ENCODE assay signal across 13 cellular contexts in the genomic region with DNA sequence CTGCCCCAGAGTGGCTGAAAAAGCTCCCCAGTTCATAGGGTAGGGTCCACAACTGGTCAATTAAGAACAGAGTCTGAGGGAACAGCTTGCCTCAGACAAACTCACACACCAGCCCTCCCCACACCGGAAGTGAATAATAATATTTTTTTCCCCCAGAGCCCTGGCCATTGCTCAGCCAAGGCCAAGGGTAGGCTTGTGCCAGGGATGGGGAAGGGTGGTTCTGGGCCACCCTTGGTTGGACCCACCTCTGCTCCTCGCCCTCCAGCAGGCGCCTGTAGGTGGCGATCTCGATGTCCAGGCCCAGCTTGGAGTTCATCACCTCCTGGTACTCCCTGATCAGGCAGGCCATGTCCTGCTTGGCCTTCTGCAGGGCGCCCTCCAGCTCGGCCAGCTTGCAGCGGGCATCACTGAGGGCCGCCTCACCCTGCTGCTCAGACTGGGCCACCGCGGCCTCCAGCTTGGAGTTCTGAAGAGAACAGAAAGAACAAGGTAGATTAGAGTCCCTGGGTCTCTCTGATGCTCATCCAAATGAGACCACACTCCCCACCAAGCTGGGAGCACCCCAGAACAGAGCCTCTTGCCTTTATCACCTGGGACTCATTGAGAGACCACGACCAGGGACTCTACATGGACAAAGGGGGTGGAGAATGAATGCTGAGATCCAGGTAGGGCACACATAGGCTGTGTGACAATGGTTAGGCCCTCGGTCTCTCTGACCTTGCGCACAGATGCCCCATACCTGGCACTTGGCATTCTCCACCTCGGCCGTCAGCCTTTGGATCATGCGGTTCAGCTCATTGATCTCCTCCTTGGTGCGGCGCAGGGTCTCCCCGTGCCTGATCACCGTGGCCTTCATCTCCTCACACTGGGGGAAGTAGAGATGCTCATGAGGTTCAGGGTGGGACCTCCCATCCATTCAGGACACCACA. TPM values are rescaled to one million over a fixed set of nuclear protein-coding genes. Genes with fewer than 3 reads are reported as not detected.
DNase-seq lines count a peak whose midpoint lies in the region; ATAC-seq and TF ChIP-seq lines count a peak whose summit lies in the region.
"Not testable (repeated sequence)": the region's sequence is repeated elsewhere in the genome, so short reads cannot be mapped to it uniquely, and the experiment has no call there.
"Had no signal": no experiment of that assay in that cellular context is flagged by ENCODE, and none has a peak within 500 bp of the region (broad histone marks: within the 10 kb centered on the region; RNA-seq: fewer than 3 reads in every experiment).

No MANE protein-coding gene starts in this region.

- not testable (repeated sequence) for H3K27ac ChIP-seq in MM.1S (ENCODE audit: low read length); endodermal cell (ENCODE audit: low read depth, low read length)

- H4K20me1 ChIP-seq in MM.1S (ENCODE audit: insufficient read depth, low read length) = not testable (repeated sequence)

- not testable (repeated sequence) for DNase-seq in MM.1S, natural killer cell
- peak; percentile 49 for DNase-seq in activated CD8-positive, alpha-beta memory T cell treated with anti-CD3 and anti-CD28 coated beads for 24 hours
- peak; percentile 52 for DNase-seq in endodermal cell

- H3K27me3 ChIP-seq in MM.1S (replicated peaks; ENCODE audit: insufficient read depth, low read length); endodermal cell (ENCODE audit: control insufficient read depth, insufficient read depth, low read length, poor library complexity, severe bottlenecking): not testable (repeated sequence)

- not testable (repeated sequence) for H3K9ac ChIP-seq in MM.1S (ENCODE audit: low read length); endodermal cell (ENCODE audit: extremely low read depth, low read length, poor library complexity, severe bottlenecking)

- 86 to 94% methylated on average over 3 to 15 of the region's 21 CpGs for WGBS in endodermal cell (ENCODE audit: insufficient coverage in 1 of 2, insufficient read length in 1 of 2), 2 experiments

- not testable (repeated sequence) for H2AFZ ChIP-seq in MM.1S (ENCODE audit: low read length)

- not testable (repeated sequence) for H3K27ac Mint-ChIP-seq in endodermal cell
- peak overlapping the region; percentile 68 to 80 for H3K27ac Mint-ChIP-seq in natural killer cell

- H3K4me1 ChIP-seq in MM.1S (ENCODE audit: low read length); endodermal cell (ENCODE audit: control insufficient read depth, insufficient read depth, low read length): not testable (repeated sequence)

- H3K36me3 ChIP-seq in MM.1S (replicated peaks; ENCODE audit: insufficient read depth, low read length); endodermal cell (ENCODE audit: control insufficient read depth, insufficient read depth, low read length): not testable (repeated sequence)

- not testable (repeated sequence) for H3K4me3 Mint-ChIP-seq in endodermal cell
- H3K4me3 Mint-ChIP-seq in natural killer cell = peak overlapping the region; percentile 78

- not testable (repeated sequence) for H3K36me3 Mint-ChIP-seq in endodermal cell (ENCODE audit: low read depth); natural killer cell

- not testable (repeated sequence) for H3K4me1 Mint-ChIP-seq in endodermal cell
- H3K4me1 Mint-ChIP-seq in natural killer cell = peaks cover 24 to 25% of the 10 kb centered on the region in 2 donors

- not testable (repeated sequence) for H3K4me3 ChIP-seq in GM12875 (ENCODE audit: low read depth, low read length); MM.1S (ENCODE audit: low read length); endodermal cell (ENCODE audit: low read length)

- H3K79me2 ChIP-seq in MM.1S (ENCODE audit: low read length) = not testable (repeated sequence)

- not testable (repeated sequence) for H3K27me3 Mint-ChIP-seq in endodermal cell (ENCODE audit: insufficient read depth); natural killer cell (ENCODE audit: low read depth in 2 of 2)

- not testable (repeated sequence) for H3K4me2 ChIP-seq in MM.1S (ENCODE audit: low read depth, low read length)

- TF ChIP-seq CTCF in GM12875 (IDR thresholded peaks at IDR 0.05; ENCODE audit: borderline replicate concordance, insufficient read depth, low read depth, low read length) (peak; percentile 27; the same call in 1 of the 2 replicates), MM.1S (IDR thresholded peaks at IDR 0.05; ENCODE audit: low read length) (peak; percentile 7; the same call in 1 of the 2 replicates), endodermal cell (conservative IDR thresholded peaks at IDR 0.05) (peak; percentile 65)
- not testable (repeated sequence) for TF ChIP-seq CTCF in natural killer cell (IDR thresholded peaks at IDR 0.05)

- not testable (repeated sequence) for H3K9me3 Mint-ChIP-seq in endodermal cell, natural killer cell

- H3F3A ChIP-seq in MM.1S (ENCODE audit: insufficient read depth, low read length) = not testable (repeated sequence)

- H3K9me2 ChIP-seq in MM.1S (replicated peaks; ENCODE audit: insufficient read depth, low read length) = not testable (repeated sequence)

- not testable (repeated sequence) for H3K9me3 ChIP-seq in MM.1S (replicated peaks; ENCODE audit: insufficient read depth, low read length); endodermal cell (ENCODE audit: control insufficient read depth, low read length)

- ATAC-seq in natural killer cell = not testable (repeated sequence)

- intact Hi-C loops in natural killer cell (cut with micrococcal nuclease) = not testable (repeated sequence)

RNA-seq across cellular contexts. Expression of a gene that starts 4.2 kb away (rescaled TPM):
- total RNA-seq in endodermal cell = not detected
- not detected for polyA plus RNA-seq in endodermal cell (2013, experiment 1 of 2)
- not detected for polyA plus RNA-seq in endodermal cell (2013, experiment 2 of 2)
- 1 to 10 TPM in 2 of 3 donors, under 1 TPM in 1; 0.28 to 1.4 (median 1.3) TPM for total RNA-seq in natural killer cell
- total RNA-seq: frontal cortex, occipital lobe, transverse colon had no signal

RNA-seq across cellular contexts. Expression of a gene that starts 12.7 kb away (rescaled TPM):
- total RNA-seq in endodermal cell (not detected), natural killer cell (1 to 10 TPM; 2.0 to 3.6 (median 2.7) TPM)
- not detected for polyA plus RNA-seq in endodermal cell (2013, experiment 1 of 2)
- polyA plus RNA-seq in endodermal cell (2013, experiment 2 of 2) = not detected
- total RNA-seq: Caco-2 had no signal

RNA-seq across cellular contexts. Expression of a gene that starts 34.1 kb away (rescaled TPM):
- total RNA-seq in endodermal cell = not detected
- polyA plus RNA-seq in endodermal cell (2013, experiment 1 of 2) = not detected
- not detected for polyA plus RNA-seq in endodermal cell (2013, experiment 2 of 2)
- not detected for total RNA-seq in natural killer cell
- total RNA-seq: Caco-2; Daoy; epithelial cell of proximal tubule; frontal cortex; lung; occipital lobe; T-helper 2 cell treated with Interferon-gamma antibody and Interleukin-4, amounts not matched to agents 100 ng/mL and 5 ng/mL, for 36 hours; transverse colon had no signal
- polyA plus RNA-seq: lung had no signal

RNA-seq across cellular contexts. Expression of a gene that starts 54.1 kb away (rescaled TPM):
- total RNA-seq in endodermal cell (1 to 10 TPM in 1 of 2 donors, not detected in 1; 1.5 TPM), natural killer cell (under 1 TPM in 1 of 3 donors, not detected in 2; 0.54 TPM)
- 1.6 TPM for polyA plus RNA-seq in endodermal cell (2013, experiment 1 of 2)
- polyA plus RNA-seq in endodermal cell (2013, experiment 2 of 2) = 0.37 TPM
- total RNA-seq: frontal cortex, occipital lobe had no signal
